In the genomic region with DNA sequence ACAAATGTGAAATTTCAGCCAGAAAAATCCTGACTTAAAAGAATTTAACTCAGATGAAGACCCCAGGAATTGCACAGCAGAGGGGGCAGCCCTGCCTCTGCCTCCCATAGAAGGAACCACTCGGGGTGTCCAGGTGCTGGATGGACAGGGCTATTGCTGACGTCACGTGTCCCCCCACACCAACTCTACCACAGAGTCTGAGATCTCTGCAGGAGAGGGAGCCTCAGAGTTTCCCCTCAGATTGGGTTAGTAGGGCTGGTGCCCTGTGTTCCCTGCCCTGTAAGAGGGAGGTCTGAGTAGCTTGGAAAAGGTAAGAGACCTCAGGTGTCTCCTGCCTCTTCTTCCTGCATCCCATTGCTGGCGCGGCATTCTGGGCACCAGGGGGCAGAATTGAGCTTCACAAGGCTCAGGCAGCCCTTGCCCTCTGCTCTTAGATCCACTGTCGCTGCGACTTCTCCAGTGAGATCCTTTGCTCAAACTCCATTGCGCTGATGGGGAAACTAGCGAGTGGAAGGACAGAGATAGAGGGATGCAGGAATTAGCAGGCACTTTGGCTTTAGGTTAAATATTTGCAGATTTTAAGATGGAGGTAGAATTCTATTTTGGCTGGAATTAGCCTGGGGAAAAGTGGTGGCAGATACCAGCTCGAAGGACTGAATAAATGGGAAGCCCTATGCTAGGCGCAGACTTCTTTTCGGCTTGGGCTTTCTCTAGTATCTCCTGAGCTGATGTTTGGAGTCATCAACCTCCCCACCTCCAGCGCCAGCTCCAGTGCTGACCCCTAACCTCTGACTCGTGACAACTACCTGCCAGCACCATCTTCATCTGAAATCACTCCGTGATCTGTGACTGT, we compare ENCODE assay signal across 8 cellular contexts. TPM values are rescaled to one million over a fixed set of nuclear protein-coding genes. Genes with fewer than 3 reads are reported as not detected.
DNase-seq lines count a peak whose midpoint lies in the region; ATAC-seq and TF ChIP-seq lines count a peak whose summit lies in the region.

No MANE protein-coding gene starts in this region.

- H3K27ac ChIP-seq in heart left ventricle (no peak overlapping the region), psoas muscle (no peak overlapping the region), aorta (ENCODE audit: low read depth in 1 of 2, low read length in 2 of 2) (no peak overlapping the region)

- H3K4me3 ChIP-seq in adipocyte (ENCODE audit: low read length) (no peak overlapping the region), heart left ventricle (no peak overlapping the region), psoas muscle (no peak overlapping the region), aorta (ENCODE audit: low read length in 2 of 2) (no peak overlapping the region)

- WGBS in heart left ventricle, 4 donors = 31 to 39% (median 37%) methylated on average over 14 to 15 of the region's 15 CpGs
- 34 to 41% (median 38%) methylated on average over 15 of the region's 15 CpGs for WGBS in psoas muscle, 3 donors
- 30 to 35% methylated on average over 15 of the region's 15 CpGs for WGBS in aorta, 2 donors

- TF ChIP-seq CTCF in GM10266 (IDR thresholded peaks at IDR 0.05; ENCODE audit: control insufficient read depth, insufficient read depth, low read depth, missing control alignments) (peak; percentile 92), heart left ventricle (IDR thresholded peaks at IDR 0.05) (peak; percentile 74 to 92 (median 84)), psoas muscle (IDR thresholded peaks at IDR 0.05) (peak; percentile 87)

- no peak overlapping the region for H3K9ac ChIP-seq in adipocyte (ENCODE audit: low read length)

- no peaks in the 10 kb centered on the region for H3K9me3 ChIP-seq in adipocyte (ENCODE audit: control insufficient read depth, low read length)
- no peaks in the 10 kb centered on the region for H3K9me3 ChIP-seq in heart left ventricle
- H3K9me3 ChIP-seq in psoas muscle = no peaks in the 10 kb centered on the region
- H3K9me3 ChIP-seq in aorta (ENCODE audit: control insufficient read depth, low read length) = no peaks in the 10 kb centered on the region

- H3K36me3 ChIP-seq in adipocyte (ENCODE audit: control insufficient read depth, insufficient read depth, low read length, severe bottlenecking) = no peaks in the 10 kb centered on the region
- H3K36me3 ChIP-seq in heart left ventricle = no peaks in the 10 kb centered on the region
- no peaks in the 10 kb centered on the region for H3K36me3 ChIP-seq in psoas muscle (ENCODE audit: insufficient read depth in 1 of 2, low read depth in 1 of 2)
- H3K36me3 ChIP-seq in aorta (ENCODE audit: control insufficient read depth in 1 of 2, insufficient read depth in 2 of 2, low read length in 1 of 2) = no peaks in the 10 kb centered on the region

- intact Hi-C loops in heart left ventricle (cut with DNase I) (loop anchor here (1.0 to 10.0 kb wide), 7 partner anchors 30 to 278 kb away; no protein-coding TSS in a partner anchor), psoas muscle (cut with DNase I) (loop anchor here (1.0 to 2.0 kb wide), 2 partner anchors 80 to 81 kb away; no protein-coding TSS in a partner anchor), aorta (cut with DNase I) (loop anchor here (1.0 to 10.0 kb wide), 3 partner anchors 82 to 278 kb away; no protein-coding TSS in a partner anchor)

- ATAC-seq in heart left ventricle (peak in 3 of 4 donors; percentile 60 to 68 (median 64)), psoas muscle (peak; percentile 52 to 81 (median 75)), aorta (ENCODE audit: low FRiP score) (peak; percentile 73), HG03135 (IDR thresholded peaks at IDR 0.05; ENCODE audit: unreplicated experiment) (no peak)

- no peak for TF ChIP-seq POLR2A in heart left ventricle (IDR thresholded peaks at IDR 0.05)

- H3K4me1 ChIP-seq in adipocyte (ENCODE audit: control insufficient read depth, insufficient read depth, low read length) (peaks cover 7% of the 10 kb centered on the region), heart left ventricle (peaks cover 0 to 26% (median 3%) of the 10 kb centered on the region in 12 donors), psoas muscle (no peaks in the 10 kb centered on the region), aorta (ENCODE audit: control insufficient read depth in 1 of 2, insufficient read depth in 2 of 2, low read length in 2 of 2) (no peaks in the 10 kb centered on the region)

- DNase-seq in GM10266 (ENCODE audit: extremely low spot score) (peak; percentile 82), NCI-H1048 (lab: John Stamatoyannopoulos, UW) (peak; percentile 6), T follicular helper cell (ENCODE audit: low read depth) (peak; percentile 65), adipocyte (ENCODE audit: low read depth) (peak; percentile 90), heart left ventricle (peak; percentile 53 to 87 (median 68)), psoas muscle (peak; percentile 71 to 86), aorta (peak; percentile 83 to 93)

- H3K27me3 ChIP-seq in adipocyte (replicated peaks; ENCODE audit: control insufficient read depth, insufficient read depth, low read length) = peaks cover 68% of the 10 kb centered on the region
- H3K27me3 ChIP-seq in heart left ventricle = peaks cover 6 to 37% (median 20%) of the 10 kb centered on the region in 9 donors
- H3K27me3 ChIP-seq in psoas muscle (ENCODE audit: insufficient read depth in 3 of 3, low read length in 2 of 3) = peaks cover 0 to 41% (median 13%) of the 10 kb centered on the region in 3 donors
- no peaks in the 10 kb centered on the region for H3K27me3 ChIP-seq in aorta (ENCODE audit: control insufficient read depth in 1 of 2, insufficient read depth in 2 of 2, low read length in 1 of 2)

RNA-seq across cellular contexts. Expression of a gene that starts 42.8 kb away (rescaled TPM):
- total RNA-seq in heart left ventricle = not detected
- not detected for polyA plus RNA-seq in heart left ventricle
- not detected for total RNA-seq in psoas muscle
- polyA plus RNA-seq in psoas muscle = not detected
- total RNA-seq in aorta = not detected
- under 1 TPM in 1 of 2 donors, not detected in 1; 0.38 TPM for polyA plus RNA-seq in aorta

RNA-seq across cellular contexts. Expression of a gene that starts 52.8 kb away (rescaled TPM):
- total RNA-seq in heart left ventricle (1 to 10 TPM; 2.5 to 8.0 (median 3.5) TPM), psoas muscle (10 to 100 TPM in 1 of 4 donors, 1 to 10 TPM in 3; 5.0 to 11.0 (median 7.6) TPM), aorta (1 to 10 TPM; 7.3 to 9.6 TPM)
- polyA plus RNA-seq in heart left ventricle (1 to 10 TPM; 1.9 to 7.0 TPM), psoas muscle (1 to 10 TPM; 1.6 to 5.7 (median 5.1) TPM), aorta (10 to 100 TPM in 1 of 2 donors, 1 to 10 TPM in 1; 3.3 to 33.2 TPM)

Comparison
In these comparisons a context has a peak if more than half of its experiments do, and no peak if none do; other contexts are left out.
1. DNase-seq: peak in every context shown above with its lines; median percentile 90 in adipocyte; 88 in aorta; 82 in GM10266; 78 in psoas muscle; 68 in heart left ventricle; 65 in T follicular helper cell; 6 in NCI-H1048.